13 cellular contexts compared by ENCODE assay signal in the genomic region with DNA sequence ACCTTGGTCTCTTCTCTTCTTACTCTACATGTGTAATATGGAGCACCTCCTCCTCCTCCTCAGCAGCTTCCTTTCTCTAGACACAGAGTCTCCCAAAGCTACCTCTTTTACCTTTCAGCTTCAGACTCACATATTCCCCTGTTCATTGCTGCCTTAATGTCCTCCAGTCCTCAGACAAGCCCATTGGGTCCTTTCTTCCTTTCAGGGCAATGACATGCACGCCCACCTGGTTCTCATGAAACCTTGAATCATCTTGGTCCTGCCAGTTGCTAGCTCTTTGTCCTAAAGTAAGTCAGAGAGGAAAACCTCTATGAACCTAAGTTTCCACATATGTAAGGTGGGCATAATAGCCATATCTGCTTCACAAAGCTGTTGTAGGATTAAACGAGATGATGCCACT.
DNase-seq lines count a peak whose midpoint lies in the region; ATAC-seq, FAIRE-seq and TF ChIP-seq lines count a peak whose summit lies in the region.
"Had no signal": no experiment of that assay in that cellular context is flagged by ENCODE, and none has a peak within 500 bp of the region (broad histone marks: within the 10 kb centered on the region; RNA-seq: fewer than 3 reads in every experiment).

No MANE protein-coding gene starts in this region.

- no peak for DNase-seq in A549 (ENCODE audit: low read depth in 1 of 2, low spot score in 1 of 2)
- no peak for DNase-seq in Caco-2
- DNase-seq in hepatocyte (ENCODE audit: low spot score), result no peak
- peak; percentile 27 for DNase-seq in stimulated activated CD8-positive, alpha-beta memory T cell treated with anti-CD3 and anti-CD28 coated beads, Interleukin-4, amount 100 ng/mL, for 48 hours
- no peak for DNase-seq in transverse colon
- no peak for DNase-seq in middle frontal gyrus (ENCODE audit: extremely low spot score, low spot score)
- DNase-seq in HEK293T (ENCODE audit: extremely low spot score), result no peak
- DNase-seq: CD4-positive, alpha-beta T cell; NCI-H1105; NCI-H1694 treated with DMSO at 0.1 percent for 48 hours; NCI-H2107; NCI-H524 treated with DMSO at 0.1 percent for 48 hours had no signal

- H3K36me3 ChIP-seq in Caco-2 (ENCODE audit: control insufficient read depth, insufficient read depth, low read length) (no peaks in the 10 kb centered on the region), hepatocyte (replicated peaks; ENCODE audit: insufficient read depth, low read depth) (no peaks in the 10 kb centered on the region), transverse colon (no peaks in the 10 kb centered on the region)
- H3K36me3 ChIP-seq: BE2C had no signal

- CTCF ChIA-PET in A549 (lab: Yijun Ruan, JAX) (interaction anchor here (0.6 to 2.0 kb wide), 4 partner anchors 11 to 214 kb away, joined by 3 to 6 read pairs (median 3); no protein-coding TSS in a partner anchor), Caco-2 (lab: Charles Lee) (interaction anchor here (0.6 to 1.8 kb wide), 11 partner anchors 10 to 713 kb away, joined by 3 to 19 read pairs (median 3); no protein-coding TSS in a partner anchor), HEK293T (lab: Yijun Ruan, JAX) (interaction anchor here (0.7 to 1.3 kb wide), 5 partner anchors 10 to 85 kb away, joined by 3 to 4 read pairs (median 3); no protein-coding TSS in a partner anchor)

- H3K36me3 Mint-ChIP-seq in Caco-2 (ENCODE audit: insufficient read depth, unreplicated experiment), result peaks cover 8% of the 10 kb centered on the region

- 89% methylated on average over 2 of the region's 2 CpGs for WGBS in A549 (ENCODE audit: missing lambda C conversion rate)
- WGBS in hepatocyte (ENCODE audit: low lambda C conversion rate, missing lambda C conversion rate), result 94% methylated on average over 2 of the region's 2 CpGs
- WGBS in transverse colon (ENCODE audit: low coverage in 1 of 2), 2 donors, result 90% methylated on average over 2 of the region's 2 CpGs; no CpG with 5 or more reads in 1 of the 2 donors

- H4K20me1 ChIP-seq in hepatocyte (ENCODE audit: insufficient read depth, poor library complexity, severe bottlenecking), result no peaks in the 10 kb centered on the region

- no peak for FAIRE-seq in A549 (lab: Jason Lieb, UNC)

- TF ChIP-seq EP300 in A549 (IDR thresholded peaks at IDR 0.05) (no peak), transverse colon (IDR thresholded peaks at IDR 0.05; ENCODE audit: low read depth) (no peak)

- TF ChIP-seq CTCF in A549 (IDR thresholded peaks at IDR 0.05) (no peak), Caco-2 (IDR thresholded peaks at IDR 0.05; ENCODE audit: insufficient read depth in 1 of 2, low read depth in 1 of 2, low read length in 1 of 2, severe bottlenecking in 1 of 2, unreplicated experiment in 1 of 2) (no peak), hepatocyte (IDR thresholded peaks at IDR 0.05; ENCODE audit: poor library complexity) (no peak), transverse colon (IDR thresholded peaks at IDR 0.05) (no peak)

- intact Hi-C loops in Caco-2 (cut with micrococcal nuclease; ENCODE audit: unreplicated experiment), result loop anchor here (1.0 to 5.0 kb wide), 4 partner anchors 43 to 807 kb away; a partner anchor contains a TSS
- intact Hi-C loops in transverse colon (cut with DNase I; ENCODE audit: low total_unique reads), result no loop called here

- POLR2A ChIA-PET in A549 (lab: Yijun Ruan, JAX) (no interaction called here), Caco-2 (lab: Charles Lee) (interaction anchor here (0.6 to 1.1 kb wide), 3 partner anchors 42 to 387 kb away, joined by 3 to 9 read pairs (median 3); no protein-coding TSS in a partner anchor), HEK293T (lab: Yijun Ruan, JAX) (interaction anchor here (1.0 kb wide), 1 partner anchor 10 kb away, joined by 4 read pairs; no protein-coding TSS in a partner anchor)

- H3K9me2 ChIP-seq in hepatocyte (replicated peaks; ENCODE audit: insufficient read depth), result no peaks in the 10 kb centered on the region

- H3K27me3 Mint-ChIP-seq in Caco-2 (ENCODE audit: insufficient read depth, unreplicated experiment), result no peaks in the 10 kb centered on the region
- H3K27me3 Mint-ChIP-seq: CD4-positive, alpha-beta T cell had no signal

- in situ Hi-C loops in transverse colon (cut with MboI; ENCODE audit: low pct_ligation_motif_present in 1 of 4, low pct_unique_long_range_greater_than_20kb in 1 of 4, low sequenced_read_pairs in 3 of 4), result no loop called here

- no peaks in the 10 kb centered on the region for H3K9me3 Mint-ChIP-seq in Caco-2 (ENCODE audit: unreplicated experiment)
- H3K9me3 Mint-ChIP-seq: CD4-positive, alpha-beta T cell had no signal

- H3K27ac ChIP-seq in A549 (peak overlapping the region; percentile 76 to 94; a peak in 5 of 6 replicates), hepatocyte (no peak overlapping the region), transverse colon (no peak overlapping the region)

- H3K27ac Mint-ChIP-seq in Caco-2 (ENCODE audit: unreplicated experiment), result no peak overlapping the region
- H3K27ac Mint-ChIP-seq: CD4-positive, alpha-beta T cell had no signal

- H3K27me3 ChIP-seq in Caco-2 (replicated peaks; ENCODE audit: control insufficient read depth, insufficient read depth, low read length) (no peaks in the 10 kb centered on the region), hepatocyte (no peaks in the 10 kb centered on the region), transverse colon (no peaks in the 10 kb centered on the region)
- H3K27me3 ChIP-seq: BE2C had no signal

- H2AFZ ChIP-seq in hepatocyte, result no peak overlapping the region

- H3K4me2 ChIP-seq in A549, result no peak overlapping the region
- peak overlapping the region; percentile 22 for H3K4me2 ChIP-seq in hepatocyte

- H3K9me3 ChIP-seq in A549 (peaks cover 19% of the 10 kb centered on the region), Caco-2 (no peaks in the 10 kb centered on the region), hepatocyte (ENCODE audit: low read depth) (no peaks in the 10 kb centered on the region), transverse colon (no peaks in the 10 kb centered on the region)
- H3K9me3 ChIP-seq: BE2C had no signal

- ATAC-seq in A549, result no peak

- H3K4me3 ChIP-seq in A549 (no peak overlapping the region), Caco-2 (ENCODE audit: low read depth, low read length) (no peak overlapping the region), hepatocyte (no peak overlapping the region), transverse colon (no peak overlapping the region)

- peaks cover 41% of the 10 kb centered on the region for H3K4me1 Mint-ChIP-seq in Caco-2 (ENCODE audit: low read depth, unreplicated experiment)

- no peak for TF ChIP-seq RAD21 in A549 (conservative IDR thresholded peaks at IDR 0.05 in 1 of 2, IDR thresholded peaks at IDR 0.05 in 1 of 2)

- no peaks in the 10 kb centered on the region for H3K79me2 ChIP-seq in hepatocyte

- H3K4me1 ChIP-seq in A549 (peaks cover 32% of the 10 kb centered on the region), Caco-2 (peaks cover 40% of the 10 kb centered on the region), hepatocyte (ENCODE audit: insufficient read depth) (peaks cover 19% of the 10 kb centered on the region), transverse colon (peaks cover 0 to 10% (median 0%) of the 10 kb centered on the region in 4 donors)

- H3K4me3 Mint-ChIP-seq in Caco-2 (ENCODE audit: unreplicated experiment), result peak overlapping the region; percentile 4
- H3K4me3 Mint-ChIP-seq: CD4-positive, alpha-beta T cell had no signal

- no TSS peak for BruUV-seq in Caco-2 (replicated peaks; lab: Mats Ljungman, UMichigan)

- TF ChIP-seq POLR2A in A549 (IDR thresholded peaks at IDR 0.05; ENCODE audit: low read length) (no peak), transverse colon (IDR thresholded peaks at IDR 0.05) (no peak)

TF ChIP-seq in A549, 52 proteins besides CTCF, POLR2A, EP300 and RAD21:
- TF ChIP-seq, protein P1, sequence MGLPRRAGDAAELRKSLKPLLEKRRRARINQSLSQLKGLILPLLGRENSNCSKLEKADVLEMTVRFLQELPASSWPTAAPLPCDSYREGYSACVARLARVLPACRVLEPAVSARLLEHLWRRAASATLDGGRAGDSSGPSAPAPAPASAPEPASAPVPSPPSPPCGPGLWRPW (IDR thresholded peaks at IDR 0.05), result no peak
- no peak for TF ChIP-seq HOXA7 (CRISPR knock-in tag; IDR thresholded peaks at IDR 0.05)

TF ChIP-seq in HEK293T, 16 proteins besides CTCF, POLR2A, EP300 and RAD21:
- no peak for TF ChIP-seq SP1 (IDR thresholded peaks at IDR 0.05)
- TF ChIP-seq, protein P2, sequence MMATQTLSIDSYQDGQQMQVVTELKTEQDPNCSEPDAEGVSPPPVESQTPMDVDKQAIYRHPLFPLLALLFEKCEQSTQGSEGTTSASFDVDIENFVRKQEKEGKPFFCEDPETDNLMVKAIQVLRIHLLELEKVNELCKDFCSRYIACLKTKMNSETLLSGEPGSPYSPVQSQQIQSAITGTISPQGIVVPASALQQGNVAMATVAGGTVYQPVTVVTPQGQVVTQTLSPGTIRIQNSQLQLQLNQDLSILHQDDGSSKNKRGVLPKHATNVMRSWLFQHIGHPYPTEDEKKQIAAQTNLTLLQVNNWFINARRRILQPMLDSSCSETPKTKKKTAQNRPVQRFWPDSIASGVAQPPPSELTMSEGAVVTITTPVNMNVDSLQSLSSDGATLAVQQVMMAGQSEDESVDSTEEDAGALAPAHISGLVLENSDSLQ (IDR thresholded peaks at IDR 0.05), result no peak
- TF ChIP-seq BHLHE40 (IDR thresholded peaks at IDR 0.05; ENCODE audit: borderline replicate concordance), result no peak
- TF ChIP-seq CTBP1 (IDR thresholded peaks at IDR 0.05; ENCODE audit: borderline replicate concordance), result no peak
- no peak for TF ChIP-seq ZNF384 (IDR thresholded peaks at IDR 0.05)
- no peak for TF ChIP-seq TARDBP (IDR thresholded peaks at IDR 0.05)
- TF ChIP-seq HDGF (IDR thresholded peaks at IDR 0.05; ENCODE audit: borderline replicate concordance), result no peak
- no peak for TF ChIP-seq FOXA1 (IDR thresholded peaks at IDR 0.05)
- TF ChIP-seq ELF4 (IDR thresholded peaks at IDR 0.05), result no peak
- no peak for TF ChIP-seq FOXK2 (IDR thresholded peaks at IDR 0.05)
- no peak for TF ChIP-seq L3MBTL2 (conservative IDR thresholded peaks at IDR 0.05)
- TF ChIP-seq FOXM1 (IDR thresholded peaks at IDR 0.05; ENCODE audit: borderline replicate concordance), result no peak
- no peak for TF ChIP-seq ARNT (IDR thresholded peaks at IDR 0.05)
- no peak for TF ChIP-seq LEF1 (IDR thresholded peaks at IDR 0.05; ENCODE audit: borderline replicate concordance)
- TF ChIP-seq SUZ12 (IDR thresholded peaks at IDR 0.05), result no peak
- no peak for TF ChIP-seq NFRKB (IDR thresholded peaks at IDR 0.05)

Comparison
In these comparisons a context has a peak if more than half of its experiments do, and no peak if none do; other contexts are left out.
1. H3K27ac ChIP-seq: peak in A549 (2 of 2); none in hepatocyte (single experiment) and transverse colon (0 of 4).